29 cellular contexts compared by ENCODE assay signal in genomic region chr1:19625264-19625663, GRCh38. TPM values are rescaled to one million over a fixed set of nuclear protein-coding genes. Genes with fewer than 3 reads are reported as not detected.
"Had no signal": no experiment of that assay in that cellular context is flagged by ENCODE, and none has a peak within 500 bp of the region (broad histone marks: within the 10 kb centered on the region; RNA-seq: fewer than 3 reads in every experiment).

No MANE protein-coding gene starts in this region.

- H3K27ac ChIP-seq: left ventricle myocardium inferior, neural progenitor cell, ovary, right atrium auricular region, right lobe of liver, spleen, tibial nerve had no signal

- H3K36me3 ChIP-seq: neural progenitor cell, ovary, uterus had no signal

- ATAC-seq: mucosa of descending colon; natural killer cell; right lobe of liver; stimulated activated effector memory CD8-positive, alpha-beta T cell treated with anti-CD3 and anti-CD28 coated beads, Interleukin-12 subunit alpha, Interleukin-12 subunit beta, amount 100 ng/mL, for 72 hours had no signal

- H3K4me2 ChIP-seq: neural progenitor cell had no signal

- DNase-seq: hypothalamus; immature natural killer cell; islet precursor cell; left ventricle myocardium inferior; mesendoderm; midbrain; mucosa of descending colon; naive B cell; natural killer cell; nephron progenitor cell; ovary; right lobe of liver; small intestine; spleen; stimulated activated CD4-positive, alpha-beta T cell treated with anti-CD3 and anti-CD28 coated beads, Interleukin-4, amount 100 ng/mL, for 24 hours; stimulated activated naive CD4-positive, alpha-beta T cell; substantia nigra; uterus had no signal

- H2AFZ ChIP-seq: neural progenitor cell had no signal

- H3K9me3 ChIP-seq: left ventricle myocardium inferior, mucosa of descending colon, ovary, right atrium auricular region, right lobe of liver, spleen, tibial nerve, uterus had no signal

- H3K4me1 ChIP-seq: neural progenitor cell, spleen, uterus had no signal

- H3K27me3 ChIP-seq: neural progenitor cell, ovary, right atrium auricular region, right lobe of liver, spleen, tibial nerve, uterus had no signal

- H3K4me3 ChIP-seq: left ventricle myocardium inferior, lung, mucosa of descending colon, neural progenitor cell, ovary, right atrium auricular region, right lobe of liver, spleen, tibial nerve, uterus had no signal

RNA-seq across cellular contexts. Expression of gene HTR6, which starts 39.4 kb away (rescaled TPM):
- total RNA-seq: kidney epithelial cell, left ventricle myocardium inferior, lung, mucosa of descending colon, omental fat pad, ovary, progenitor cell of endocrine pancreas, pulmonary artery endothelial cell, renal cortical epithelial cell, right atrium auricular region, right lobe of liver, tibial nerve, ureter, uterus had no signal
- polyA plus RNA-seq: immature natural killer cell, lung, ovary had no signal
